Comparison of ENCODE assay signal across 34 cellular contexts in the genomic region with DNA sequence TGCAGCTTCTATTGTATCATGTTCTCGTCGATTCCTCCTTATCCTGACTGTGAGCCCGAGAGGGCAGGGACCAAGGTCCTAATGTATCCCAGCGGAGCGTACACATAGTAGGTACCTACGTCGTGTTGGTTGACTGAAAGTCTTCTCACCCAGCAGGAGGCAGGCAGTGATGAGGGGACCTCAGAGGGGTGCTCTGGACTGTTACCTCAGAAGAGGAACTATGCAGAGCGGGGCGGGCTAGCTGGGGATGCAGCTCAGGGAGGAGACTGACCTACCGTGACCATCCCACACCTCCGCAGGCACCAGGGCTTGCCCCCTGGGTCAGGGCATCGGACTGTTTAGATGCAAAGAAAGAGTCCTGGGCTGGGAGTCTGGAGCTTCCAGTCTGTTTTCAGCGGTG. TPM values are rescaled to one million over a fixed set of nuclear protein-coding genes. Genes with fewer than 3 reads are reported as not detected.
"Had no signal": no experiment of that assay in that cellular context is flagged by ENCODE, and none has a peak within 500 bp of the region (broad histone marks: within the 10 kb centered on the region; RNA-seq: fewer than 3 reads in every experiment).

No MANE protein-coding gene starts in this region.

- H3K36me3 ChIP-seq: brain microvascular endothelial cell, Peyer's patch, WERI-Rb-1 had no signal

- ATAC-seq: activated CD8-positive, alpha-beta memory T cell treated with anti-CD3 and anti-CD28 coated beads, Interleukin-2, amount 10 ng/mL, durations not matched to agents 7 days and 5 days; PC-3; Right ventricle myocardium inferior had no signal

- H3K36me3 Mint-ChIP-seq: activated CD8-positive, alpha-beta memory T cell treated with anti-CD3 and anti-CD28 coated beads, Interleukin-2, amount 10 ng/mL, durations not matched to agents 7 days and 5 days had no signal

- H3K4me3 ChIP-seq: Peyer's patch, SK-N-MC had no signal

- H3K9me3 Mint-ChIP-seq: activated CD4-positive, alpha-beta memory T cell treated with anti-CD3 and anti-CD28 coated beads, Interleukin-2, amount 10 ng/mL, durations not matched to agents 7 days and 5 days; activated naive CD8-positive, alpha-beta T cell treated with anti-CD3 and anti-CD28 coated beads for 36 hours had no signal

- H3K27ac Mint-ChIP-seq: activated CD4-positive, alpha-beta memory T cell treated with anti-CD3 and anti-CD28 coated beads, Interleukin-2, amount 10 ng/mL, durations not matched to agents 7 days and 5 days; activated CD8-positive, alpha-beta memory T cell treated with anti-CD3 and anti-CD28 coated beads, Interleukin-2, amount 10 ng/mL, durations not matched to agents 7 days and 5 days; activated naive CD8-positive, alpha-beta T cell treated with anti-CD3 and anti-CD28 coated beads for 36 hours had no signal

- H3K4me3 Mint-ChIP-seq: activated CD4-positive, alpha-beta memory T cell treated with anti-CD3 and anti-CD28 coated beads, Interleukin-2, amount 10 ng/mL, durations not matched to agents 7 days and 5 days; activated CD8-positive, alpha-beta memory T cell treated with anti-CD3 and anti-CD28 coated beads, Interleukin-2, amount 10 ng/mL, durations not matched to agents 7 days and 5 days; activated naive CD8-positive, alpha-beta T cell treated with anti-CD3 and anti-CD28 coated beads for 36 hours had no signal

- H3K27me3 Mint-ChIP-seq: activated CD4-positive, alpha-beta memory T cell treated with anti-CD3 and anti-CD28 coated beads, Interleukin-2, amount 10 ng/mL, durations not matched to agents 7 days and 5 days; activated CD8-positive, alpha-beta memory T cell treated with anti-CD3 and anti-CD28 coated beads, Interleukin-2, amount 10 ng/mL, durations not matched to agents 7 days and 5 days; activated naive CD8-positive, alpha-beta T cell treated with anti-CD3 and anti-CD28 coated beads for 36 hours had no signal

- H3K27me3 ChIP-seq: brain microvascular endothelial cell, Peyer's patch had no signal

- H3K27ac ChIP-seq: brain microvascular endothelial cell, Peyer's patch, SK-N-MC, WERI-Rb-1 had no signal

- DNase-seq: activated CD4-positive, alpha-beta memory T cell treated with anti-CD3 and anti-CD28 coated beads, Interleukin-2, amount 10 ng/mL, durations not matched to agents 7 days and 5 days; activated CD4-positive, alpha-beta T cell treated with anti-CD3 and anti-CD28 coated beads for 1 hour; activated CD4-positive, alpha-beta T cell treated with anti-CD3 and anti-CD28 coated beads for 48 hours; activated CD4-positive, CD25-positive, alpha-beta regulatory T cell; activated CD8-positive, alpha-beta memory T cell treated with anti-CD3 and anti-CD28 coated beads for 24 hours; activated CD8-positive, alpha-beta memory T cell treated with anti-CD3 and anti-CD28 coated beads, Interleukin-2, amount 10 ng/mL, durations not matched to agents 7 days and 5 days; activated CD8-positive, alpha-beta memory T cell treated with anti-CD3 and anti-CD28 coated beads, Interleukin-2, amount 50 U/mL, for 48 hours; activated effector memory CD4-positive, alpha-beta T cell treated with Interleukin-2 at 50 U/mL for 16 hours; activated naive CD4-positive, alpha-beta T cell; activated naive CD4-positive, alpha-beta T cell treated with anti-CD3 and anti-CD28 coated beads, Interleukin-2, amount 50 U/mL, for 16 hours; activated naive CD8-positive, alpha-beta T cell treated with anti-CD3 and anti-CD28 coated beads for 36 hours; activated T-cell treated with anti-CD3 and anti-CD28 coated beads, Interleukin-2, amount 50 U/mL, for 48 hours; amniotic stem cell; brain microvascular endothelial cell; central memory CD4-positive, alpha-beta T cell; MV-4-11; NCI-H1092; NCI-H1436 treated with DMSO at 0.1 percent for 48 hours; NCI-H1694 treated with DMSO at 0.1 percent for 48 hours; NCI-H2029; NCI-H345; NCI-H510A; NCI-H526; NCI-H748 treated with DMSO at 0.1 percent for 48 hours; NK-92 treated with Interleukin-12 subunit alpha and Interleukin-12 subunit beta, amount 100 ng/mL, for 24 hours; PC-3; Peyer's patch; RPMI8226; T1000; WERI-Rb-1 had no signal

- H3K9me3 ChIP-seq: Peyer's patch had no signal

- H3K4me1 Mint-ChIP-seq: activated CD8-positive, alpha-beta memory T cell treated with anti-CD3 and anti-CD28 coated beads, Interleukin-2, amount 10 ng/mL, durations not matched to agents 7 days and 5 days; activated naive CD8-positive, alpha-beta T cell treated with anti-CD3 and anti-CD28 coated beads for 36 hours had no signal

RNA-seq across cellular contexts. Expression of a gene that starts 35.5 kb away (rescaled TPM):
- total RNA-seq: activated CD4-positive, alpha-beta memory T cell treated with anti-CD3 and anti-CD28 coated beads, Interleukin-2, amount 10 ng/mL, durations not matched to agents 7 days and 5 days; activated naive CD8-positive, alpha-beta T cell treated with anti-CD3 and anti-CD28 coated beads for 36 hours; T-helper 1 cell treated with Interleukin-12 subunit alpha and Interleukin-12 subunit beta and Interleukin-4 antibody, amounts not matched to agents 30 ng/mL and 1 ng/mL, for 36 hours; T-helper 2 cell treated with Interferon-gamma antibody and Interleukin-4, amounts not matched to agents 100 ng/mL and 5 ng/mL, for 36 hours had no signal
